In genomic region chr11:33135216-33135615, GRCh38 we compare ENCODE assay signal across 17 cellular contexts. TPM values are rescaled to one million over a fixed set of nuclear protein-coding genes. Genes with fewer than 3 reads are reported as not detected.
A peak's percentile ranks its signal among the peaks of the same experiment; 100 is the strongest.
DNase-seq lines count a peak whose midpoint lies in the region; ATAC-seq, FAIRE-seq and TF ChIP-seq lines count a peak whose summit lies in the region.
"Had no signal": no experiment of that assay in that cellular context is flagged by ENCODE, and none has a peak within 500 bp of the region (broad histone marks: within the 10 kb centered on the region; RNA-seq: fewer than 3 reads in every experiment).

No MANE protein-coding gene starts in this region.

- peaks cover 23% of the 10 kb centered on the region for H3K4me1 Mint-ChIP-seq in astrocyte (ENCODE audit: low read depth, unreplicated experiment)
- H3K4me1 Mint-ChIP-seq: neural crest cell had no signal

- no peak overlapping the region for H3K4me3 ChIP-seq in astrocyte (ENCODE audit: insufficient read depth, low read depth, low read length)
- no peak overlapping the region for H3K4me3 ChIP-seq in iPS-15b (ENCODE audit: low read depth, low read length)
- no peak overlapping the region for H3K4me3 ChIP-seq in thyroid gland (replicated peaks in 1 of 3)
- no peak overlapping the region for H3K4me3 ChIP-seq in stomach
- H3K4me3 ChIP-seq: tibial nerve had no signal

- H3K9me3 ChIP-seq in astrocyte (ENCODE audit: insufficient read depth, low read depth, low read length) (no peaks in the 10 kb centered on the region), iPS-15b (ENCODE audit: control insufficient read depth, insufficient read depth, low read length) (no peaks in the 10 kb centered on the region), thyroid gland (no peaks in the 10 kb centered on the region), stomach (no peaks in the 10 kb centered on the region)
- H3K9me3 ChIP-seq: tibial nerve had no signal

- H4K20me1 ChIP-seq in astrocyte (ENCODE audit: insufficient read depth, low read length): peaks cover 12% of the 10 kb centered on the region

- H3K9ac ChIP-seq in astrocyte (ENCODE audit: low read length) (no peak overlapping the region), iPS-15b (ENCODE audit: low read depth, low read length) (peak overlapping the region; percentile 12)

- H2AFZ ChIP-seq in astrocyte (ENCODE audit: low read depth, low read length): no peak overlapping the region

- 72 to 75% methylated on average over 1 of the region's 1 CpG for WGBS in thyroid gland, 2 donors
- WGBS in stomach, 5 donors: 67 to 90% (median 85%) methylated on average over 1 of the region's 1 CpG

- peaks cover 3% of the 10 kb centered on the region for H3K4me1 ChIP-seq in astrocyte (ENCODE audit: insufficient read depth, low read length)
- peaks cover 24% of the 10 kb centered on the region for H3K4me1 ChIP-seq in iPS-15b (ENCODE audit: control insufficient read depth, insufficient read depth, low read length)
- peaks cover 0 to 24% of the 10 kb centered on the region in 2 donors for H3K4me1 ChIP-seq in thyroid gland
- H3K4me1 ChIP-seq in stomach: peaks cover 0 to 11% (median 0%) of the 10 kb centered on the region in 4 donors

- H3K27ac Mint-ChIP-seq in astrocyte (ENCODE audit: unreplicated experiment): peak overlapping the region; percentile 82

- no peaks in the 10 kb centered on the region for H3K27me3 Mint-ChIP-seq in astrocyte (ENCODE audit: low read depth, unreplicated experiment)

- no peak for TF ChIP-seq EP300 in stomach (IDR thresholded peaks at IDR 0.05)

- no peak for ATAC-seq in HG02870 (IDR thresholded peaks at IDR 0.05; ENCODE audit: unreplicated experiment)
- ATAC-seq: left colon had no signal

- no peak overlapping the region for H3K4me2 ChIP-seq in astrocyte (ENCODE audit: low read length)

- H3K4me3 Mint-ChIP-seq in astrocyte (ENCODE audit: unreplicated experiment): no peak overlapping the region
- H3K4me3 Mint-ChIP-seq: neural crest cell had no signal

- FAIRE-seq in astrocyte (lab: Jason Lieb, UNC): peak; percentile 60
- FAIRE-seq: A204.1 had no signal

- H3K36me3 Mint-ChIP-seq in astrocyte (ENCODE audit: low read depth, unreplicated experiment): peaks cover 2% of the 10 kb centered on the region

- peaks cover 9% of the 10 kb centered on the region for H3K79me2 ChIP-seq in astrocyte (ENCODE audit: insufficient read depth, low read length)

- H3K27ac ChIP-seq in astrocyte (ENCODE audit: low read depth, low read length) (no peak overlapping the region), thyroid gland (peak overlapping the region in 2 of 3 donors; percentile 5 to 33), stomach (no peak overlapping the region)
- H3K27ac ChIP-seq: tibial nerve had no signal

- TF ChIP-seq CTCF in astrocyte (IDR thresholded peaks at IDR 0.05; ENCODE audit: insufficient read depth, low read depth, low read length): no peak
- TF ChIP-seq CTCF in thyroid gland (IDR thresholded peaks at IDR 0.05): no peak
- no peak for TF ChIP-seq CTCF in stomach (IDR thresholded peaks at IDR 0.05)

- TF ChIP-seq POLR2A in thyroid gland (IDR thresholded peaks at IDR 0.05) (no peak), stomach (IDR thresholded peaks at IDR 0.05) (no peak)

- peaks cover 14% of the 10 kb centered on the region for H3K36me3 ChIP-seq in astrocyte (ENCODE audit: insufficient read depth, low read length)
- H3K36me3 ChIP-seq in iPS-15b (ENCODE audit: control insufficient read depth, insufficient read depth, low read length): no peaks in the 10 kb centered on the region
- H3K36me3 ChIP-seq in thyroid gland: peaks cover 0 to 4% of the 10 kb centered on the region in 2 donors
- peaks cover 2 to 17% (median 11%) of the 10 kb centered on the region in 4 donors for H3K36me3 ChIP-seq in stomach

- H3K27me3 ChIP-seq in astrocyte (ENCODE audit: insufficient read depth, low read length): no peaks in the 10 kb centered on the region
- H3K27me3 ChIP-seq in iPS-15b (ENCODE audit: control insufficient read depth, insufficient read depth, low read length): no peaks in the 10 kb centered on the region
- no peaks in the 10 kb centered on the region for H3K27me3 ChIP-seq in thyroid gland
- no peaks in the 10 kb centered on the region for H3K27me3 ChIP-seq in stomach
- H3K27me3 ChIP-seq: tibial nerve had no signal

- DNase-seq in NCI-H2171 treated with DMSO at 0.1 percent for 48 hours (lab: John Stamatoyannopoulos, UW) (peak; percentile 41), NCI-H2171 (lab: John Stamatoyannopoulos, UW) (no peak), astrocyte (ENCODE audit: low read depth) (peak; percentile 76), thyroid gland (no peak), stomach (no peak), DMS153 treated with DMSO at 0.1 percent for 48 hours (lab: John Stamatoyannopoulos, UW; ENCODE audit: unreplicated experiment) (no peak)
- DNase-seq: activated naive CD4-positive, alpha-beta T cell treated with anti-CD3 and anti-CD28 coated beads, Interleukin-2, amount 50 U/mL, for 16 hours; dermis blood vessel endothelial cell; DMS79; left colon; NCI-H146; NCI-H69 had no signal

- no peaks in the 10 kb centered on the region for H3K9me3 Mint-ChIP-seq in astrocyte (ENCODE audit: unreplicated experiment)
- H3K9me3 Mint-ChIP-seq: neural crest cell had no signal

- intact Hi-C loops in thyroid gland (cut with DNase I) (no loop called here), stomach (cut with DNase I; ENCODE audit: low total_unique reads) (no loop called here)

RNA-seq across cellular contexts. Expression of gene CSTF3, which starts 26.1 kb away (rescaled TPM):
- 46.5 and 47.5 TPM in 2 replicates for total RNA-seq in astrocyte
- 10 to 100 TPM; 18.1 to 30.4 (median 26.2) TPM for total RNA-seq in thyroid gland
- 10 to 100 TPM in 3 of 5 donors, 1 to 10 TPM in 2; 1.8 to 47.9 (median 10.7) TPM for total RNA-seq in stomach
- polyA plus RNA-seq in stomach: 10 to 100 TPM in 2 of 3 donors, 1 to 10 TPM in 1; 9.2 to 25.0 (median 13.9) TPM

Comparison
In these comparisons a context has a peak if more than half of its experiments do, and no peak if none do; other contexts are left out.
1. DNase-seq: peak in NCI-H2171 treated with DMSO at 0.1 percent for 48 hours (single experiment) and astrocyte (single experiment); none in NCI-H2171 (single experiment), thyroid gland (0 of 2), stomach (single experiment) and DMS153 treated with DMSO at 0.1 percent for 48 hours (single experiment).
2. H3K27ac ChIP-seq: peak in thyroid gland (2 of 3); none in astrocyte (single experiment) and stomach (0 of 5).